ENCODE assay signal across 8 cellular contexts in the genomic region with DNA sequence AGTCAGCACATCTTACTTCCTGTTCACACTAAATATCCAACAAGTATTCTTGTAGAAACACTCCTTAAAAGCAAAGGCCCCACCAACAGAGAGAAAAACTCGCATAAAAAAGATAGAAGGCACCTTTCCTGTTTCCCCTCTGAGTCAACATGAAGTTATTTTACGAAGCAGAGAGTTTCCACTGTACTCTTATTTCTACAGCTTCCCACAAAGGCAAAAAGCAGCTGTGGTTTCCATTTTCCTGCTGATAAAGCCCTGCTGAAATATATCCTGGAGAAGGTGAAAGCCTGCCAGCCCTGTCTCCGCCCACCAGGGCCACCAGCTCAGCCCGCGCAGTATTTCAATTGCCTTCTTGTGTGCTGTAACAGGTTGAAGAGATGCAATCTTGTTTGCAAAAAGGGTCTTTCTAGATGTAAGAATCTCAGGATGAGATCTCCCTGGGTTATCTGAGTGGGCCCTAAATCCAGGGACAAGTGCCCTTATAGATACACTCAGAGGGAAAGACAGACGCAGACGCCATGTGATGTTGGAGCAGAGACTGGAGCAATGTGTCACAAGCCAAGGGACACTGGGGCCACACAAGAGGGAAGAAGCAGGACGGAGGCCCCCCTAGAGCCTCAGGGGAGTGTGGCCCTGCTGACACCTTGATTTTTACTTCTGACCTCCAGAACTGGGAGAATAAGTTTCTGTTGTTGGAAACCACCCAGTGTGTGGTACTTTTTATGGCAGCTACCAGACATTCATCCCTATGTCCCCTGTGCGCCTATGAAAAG.
DNase-seq lines count a peak whose midpoint lies in the region; ATAC-seq lines count a peak whose summit lies in the region.

No MANE protein-coding gene starts in this region.

- ATAC-seq in GM18867 (IDR thresholded peaks at IDR 0.05; ENCODE audit: unreplicated experiment), result no peak

- H4K20me1 ChIP-seq in BLaER1, result peaks cover 91% of the 10 kb centered on the region

- H3K4me2 ChIP-seq in BLaER1, result peak overlapping the region; percentile 75

- DNase-seq in MV-4-11 (lab: John Stamatoyannopoulos, UW) (peak; percentile 64), kidney tubule cell (ENCODE audit: low spot score) (peak; percentile 78), substantia nigra (lab: John Stamatoyannopoulos, UW) (no peak), COR-L47 (lab: John Stamatoyannopoulos, UW) (no peak), epidermal melanocyte (ENCODE audit: insufficient read length, low spot score) (no peak)
- peak; percentile 54 for DNase-seq in activated T-helper 9 cell treated with anti-CD3 and anti-CD28 coated beads, Interleukin-2, amount 50 U/mL, for 16 hours (ENCODE audit: low read depth)

- peak overlapping the region; percentile 21; the same call in 1 of the 2 replicates for H3K9ac ChIP-seq in BLaER1

- 0 out of 2 replicates have a peak overlapping the region, but pooled peaks have one; percentile 22 for H3K4me3 ChIP-seq in BLaER1

- H3K27ac ChIP-seq in BLaER1 (peak overlapping the region; percentile 51), substantia nigra (ENCODE audit: low read depth, low read length, poor library complexity, severe bottlenecking) (peak overlapping the region; percentile 76)

- no peaks in the 10 kb centered on the region for H3K27me3 ChIP-seq in BLaER1

- H3K4me1 ChIP-seq in BLaER1, result peaks cover 79% of the 10 kb centered on the region

- H3K9me3 ChIP-seq in BLaER1, result peaks cover 15% of the 10 kb centered on the region; the same call in 1 of the 2 replicates

- peaks cover 83% of the 10 kb centered on the region for H3K36me3 ChIP-seq in BLaER1

Comparison
In these comparisons a context has a peak if more than half of its experiments do, and no peak if none do; other contexts are left out.
1. DNase-seq: peak in MV-4-11 (single experiment), activated T-helper 9 cell treated with anti-CD3 and anti-CD28 coated beads, Interleukin-2, amount 50 U/mL, for 16 hours (single experiment) and kidney tubule cell (single experiment); none in substantia nigra (0 of 49), COR-L47 (single experiment) and epidermal melanocyte (single experiment).